ENCODE assay signal across 9 cellular contexts in genomic region chr7:38451840-38452239, GRCh38.
DNase-seq lines count a peak whose midpoint lies in the region; ATAC-seq and TF ChIP-seq lines count a peak whose summit lies in the region.
"Had no signal": no experiment of that assay in that cellular context is flagged by ENCODE, and none has a peak within 500 bp of the region (broad histone marks: within the 10 kb centered on the region; RNA-seq: fewer than 3 reads in every experiment).

No MANE protein-coding gene starts in this region.

- in situ Hi-C loops in G401 (cut with HindIII; ENCODE audit: low sequenced_read_pairs) = no loop called here

- H4K5ac ChIP-seq in mesendoderm (ENCODE audit: low read length) = no peak overlapping the region

- H3K4me3 ChIP-seq in cardiac fibroblast (replicated peaks in 1 of 2; ENCODE audit: low read depth in 2 of 2, low read length in 2 of 2) (no peak overlapping the region), mesendoderm (ENCODE audit: low read length) (no peak overlapping the region)

- no peak overlapping the region for H3K27ac ChIP-seq in mesendoderm (ENCODE audit: low read depth, low read length)

- H3K36me3 ChIP-seq in mesendoderm (ENCODE audit: control insufficient read depth, insufficient read depth, low read length) = no peaks in the 10 kb centered on the region

- H2BK5ac ChIP-seq in mesendoderm (ENCODE audit: low read length) = no peak overlapping the region

- no peak overlapping the region for H3K9ac ChIP-seq in mesendoderm (ENCODE audit: low read length)

- no peaks in the 10 kb centered on the region for H3K4me1 ChIP-seq in mesendoderm (ENCODE audit: control insufficient read depth, low read depth, low read length)

- no peaks in the 10 kb centered on the region for H3K79me2 ChIP-seq in mesendoderm (ENCODE audit: control insufficient read depth, insufficient read depth, low read length)

- no peak overlapping the region for H3K18ac ChIP-seq in mesendoderm (ENCODE audit: low read length)

- TF ChIP-seq CTCF in cardiac fibroblast (IDR thresholded peaks at IDR 0.05; ENCODE audit: low read depth, low read length) = peak; percentile 27

- no peak for ATAC-seq in HG03175 (IDR thresholded peaks at IDR 0.05; ENCODE audit: unreplicated experiment)

- WGBS in mesendoderm (ENCODE audit: extremely low coverage, insufficient coverage, low lambda C conversion rate) = no CpG with 5 or more reads among the region's 2 CpGs

- no peaks in the 10 kb centered on the region for H3K27me3 ChIP-seq in mesendoderm (ENCODE audit: insufficient read depth, low read length, poor library complexity)

- no peak overlapping the region for H3K4ac ChIP-seq in mesendoderm (ENCODE audit: low read depth, low read length)

- no peak overlapping the region for H2BK15ac ChIP-seq in mesendoderm (replicated peaks; ENCODE audit: low read depth)

- H3K4me2 ChIP-seq in mesendoderm (ENCODE audit: low read length) = no peak overlapping the region

- H3K23ac ChIP-seq in mesendoderm (ENCODE audit: low read length) = no peak overlapping the region

- no peak overlapping the region for H2BK120ac ChIP-seq in mesendoderm (ENCODE audit: low read depth, low read length)

- H4K8ac ChIP-seq in mesendoderm (ENCODE audit: low read depth, low read length) = no peak overlapping the region

- H2AK5ac ChIP-seq in mesendoderm (ENCODE audit: low read length) = no peak overlapping the region

- DNase-seq in G401 (ENCODE audit: low spot score) = peak; percentile 77
- DNase-seq in NCI-H1105 (lab: John Stamatoyannopoulos, UW) = peak; percentile 13
- peak; percentile 67 to 70 for DNase-seq in cardiac fibroblast (ENCODE audit: low read depth in 2 of 2)
- DNase-seq in mesendoderm = peak; percentile 69
- DNase-seq in stimulated activated CD4-positive, alpha-beta T cell treated with anti-CD3 and anti-CD28 coated beads, Interleukin-4, amount 100 ng/mL, for 1 hour = no peak
- no peak for DNase-seq in stimulated activated CD4-positive, alpha-beta T cell treated with anti-CD3 and anti-CD28 coated beads, Interleukin-12 subunit alpha, Interleukin-12 subunit beta, amount 100 ng/mL, for 4 hours
- DNase-seq in NOMO-1 treated with dmso at 0.1 percent for 144 hours (lab: John Stamatoyannopoulos, UW; ENCODE audit: unreplicated experiment) = no peak
- DNase-seq: activated B cell treated with CpG ODN at 0.5 μM for 24 hours had no signal

- no peak overlapping the region for H3K56ac ChIP-seq in mesendoderm (ENCODE audit: low read length)

- no peaks in the 10 kb centered on the region for H3K79me1 ChIP-seq in mesendoderm (ENCODE audit: low read length)

Comparison
In these comparisons a context has a peak if more than half of its experiments do, and no peak if none do; other contexts are left out.
1. DNase-seq: peak in G401 (single experiment), NCI-H1105 (single experiment), cardiac fibroblast (2 of 2) and mesendoderm (single experiment); none in stimulated activated CD4-positive, alpha-beta T cell treated with anti-CD3 and anti-CD28 coated beads, Interleukin-4, amount 100 ng/mL, for 1 hour (single experiment), stimulated activated CD4-positive, alpha-beta T cell treated with anti-CD3 and anti-CD28 coated beads, Interleukin-12 subunit alpha, Interleukin-12 subunit beta, amount 100 ng/mL, for 4 hours (single experiment) and NOMO-1 treated with dmso at 0.1 percent for 144 hours (single experiment).